In genomic region chr19:54137114-54137912, GRCh38 we compare ENCODE assay signal across 8 cellular contexts. TPM values are rescaled to one million over a fixed set of nuclear protein-coding genes. Genes with fewer than 3 reads are reported as not detected.
DNase-seq lines count a peak whose midpoint lies in the region; ATAC-seq, FAIRE-seq and TF ChIP-seq lines count a peak whose summit lies in the region.

TSS of gene CNOT3 (plus strand) at chr19:54137762. CDS start at chr19:54142979, 5,217 bp downstream.

- H3K27me3 Mint-ChIP-seq in activated CD8-positive, alpha-beta memory T cell treated with anti-CD3 and anti-CD28 coated beads, Interleukin-2, amount 10 ng/mL, durations not matched to agents 7 days and 5 days = no peaks in the 10 kb centered on the region
- peaks cover 2% of the 10 kb centered on the region for H3K27me3 Mint-ChIP-seq in memory B cell

- peaks cover 2% of the 10 kb centered on the region for H3K36me3 Mint-ChIP-seq in activated CD8-positive, alpha-beta memory T cell treated with anti-CD3 and anti-CD28 coated beads, Interleukin-2, amount 10 ng/mL, durations not matched to agents 7 days and 5 days
- H3K36me3 Mint-ChIP-seq in memory B cell = peaks cover 6% of the 10 kb centered on the region

- H2BK15ac ChIP-seq in H1 (ENCODE audit: low read length) = no peak within 1 kb of the TSS

- TF ChIP-seq POLR2A in H1 (IDR thresholded peaks at IDR 0.05; ENCODE audit: control extremely low read depth in 1 of 2, low read depth in 2 of 2, low read length in 2 of 2) = peak; percentile 89

- peak; percentile 100 for DNase-seq in COR-L47 (lab: John Stamatoyannopoulos, UW)
- DNase-seq in HUDEP-2 (lab: John Stamatoyannopoulos, UW; ENCODE audit: unreplicated experiment in 76 of 76) = peak; percentile 55 to 100 (median 100)
- peak; percentile 98 for DNase-seq in NT2/D1 (ENCODE audit: low read depth, low spot score)
- peak; percentile 100 for DNase-seq in activated CD8-positive, alpha-beta memory T cell treated with anti-CD3 and anti-CD28 coated beads, Interleukin-2, amount 10 ng/mL, durations not matched to agents 7 days and 5 days
- DNase-seq in H1 (ENCODE audit: low read depth in 1 of 2, low spot score in 2 of 2) = peak; percentile 95 to 100
- peak; percentile 91 to 97 for DNase-seq in memory B cell (ENCODE audit: low spot score in 2 of 2)
- DNase-seq in stimulated activated CD8-positive, alpha-beta memory T cell treated with anti-CD3 and anti-CD28 coated beads, Interleukin-12 subunit alpha, Interleukin-12 subunit beta, amount 100 ng/mL, for 24 hours (ENCODE audit: extremely low read depth) = peak; percentile 98

- no peak within 1 kb of the TSS for H2AK5ac ChIP-seq in H1 (ENCODE audit: low read depth, low read length)

- no peak within 1 kb of the TSS for H3K4ac ChIP-seq in H1 (replicated peaks; ENCODE audit: insufficient read length, low read depth, low read length)

- no peak for TF ChIP-seq EP300 in H1 (IDR thresholded peaks at IDR 0.05; ENCODE audit: borderline replicate concordance in 1 of 2, low read depth in 2 of 2, low read length in 2 of 2)

- peak within 1 kb of the TSS; percentile 85 to 99 for H3K4me2 ChIP-seq in H1 (ENCODE audit: insufficient read depth in 1 of 2, low read depth in 2 of 2, low read length in 2 of 2)

- H3K9me3 ChIP-seq in NT2/D1 (ENCODE audit: insufficient read depth, low read length) (peaks cover 7% of the 10 kb centered on the region; the same call in 1 of the 2 replicates), H1 (ENCODE audit: insufficient read depth in 2 of 2, low read depth in 1 of 2, low read length in 1 of 2) (peaks cover 3 to 10% of the 10 kb centered on the region in 2 experiments; a peak in 3 of 4 replicates)

- peak within 1 kb of the TSS; percentile 89; the same call in 1 of the 2 replicates for H2BK5ac ChIP-seq in H1 (ENCODE audit: low read depth, low read length)

- no peak for TF ChIP-seq CTCF in H1 (IDR thresholded peaks at IDR 0.05; ENCODE audit: control extremely low read depth in 1 of 3, insufficient read depth in 1 of 3, low read depth in 1 of 3, low read length in 3 of 3)

- H3K27me3 ChIP-seq in NT2/D1 (ENCODE audit: insufficient read depth, insufficient read length) = no peaks in the 10 kb centered on the region
- H3K27me3 ChIP-seq in H1 (replicated peaks in 1 of 4; ENCODE audit: control insufficient read depth in 3 of 4, extremely low read depth in 1 of 4, insufficient read depth in 3 of 4, low read length in 3 of 4) = no peaks in the 10 kb centered on the region

- H2BK12ac ChIP-seq in H1 (ENCODE audit: low read depth, low read length) = no peak within 1 kb of the TSS

- peaks cover 21 to 33% of the 10 kb centered on the region in 2 experiments for H4K20me1 ChIP-seq in H1 (replicated peaks in 1 of 2; ENCODE audit: control insufficient read depth in 1 of 2, insufficient read depth in 2 of 2, low read length in 2 of 2)

- no peak within 1 kb of the TSS for H2BK120ac ChIP-seq in H1 (replicated peaks; ENCODE audit: low read depth, low read length)

- H3K36me3 ChIP-seq in NT2/D1 (ENCODE audit: insufficient read depth, insufficient read length, low read length) (peaks cover 44% of the 10 kb centered on the region), H1 (ENCODE audit: control insufficient read depth in 2 of 4, insufficient read depth in 4 of 4, low read length in 3 of 4) (peaks cover 0 to 8% (median 6%) of the 10 kb centered on the region in 4 experiments; a peak in 3 of 8 replicates)

- H3K4me3 ChIP-seq in NT2/D1 (ENCODE audit: insufficient read length, low read depth) = peak within 1 kb of the TSS; percentile 66
- peak within 1 kb of the TSS; percentile 68 to 84 (median 84) for H3K4me3 ChIP-seq in H1 (ENCODE audit: extremely low read depth in 1 of 4, insufficient read depth in 2 of 4, low read depth in 3 of 4, low read length in 4 of 4)

- peak within 1 kb of the TSS; percentile 53 for H2AFZ ChIP-seq in H1 (ENCODE audit: low read length)

- H3K27ac ChIP-seq in H1 (ENCODE audit: low read depth, low read length) = peak within 1 kb of the TSS; percentile 90

- FAIRE-seq in H1 (lab: Jason Lieb, UNC) = no peak

- H3K4me1 Mint-ChIP-seq in activated CD8-positive, alpha-beta memory T cell treated with anti-CD3 and anti-CD28 coated beads, Interleukin-2, amount 10 ng/mL, durations not matched to agents 7 days and 5 days = peaks cover 41% of the 10 kb centered on the region
- H3K4me1 Mint-ChIP-seq in memory B cell = peaks cover 29% of the 10 kb centered on the region

- H4K5ac ChIP-seq in H1 (ENCODE audit: insufficient read length, low read depth, low read length) = no peak within 1 kb of the TSS

- H3K4me3 Mint-ChIP-seq in activated CD8-positive, alpha-beta memory T cell treated with anti-CD3 and anti-CD28 coated beads, Interleukin-2, amount 10 ng/mL, durations not matched to agents 7 days and 5 days = peak within 1 kb of the TSS; percentile 80
- H3K4me3 Mint-ChIP-seq in memory B cell = peak within 1 kb of the TSS; percentile 84

- no peak within 1 kb of the TSS for H3K14ac ChIP-seq in H1 (ENCODE audit: insufficient read length)

- peaks cover 17% of the 10 kb centered on the region for H3K23me2 ChIP-seq in H1 (ENCODE audit: low read depth, low read length)

- peaks cover 19% of the 10 kb centered on the region for H3K79me1 ChIP-seq in H1 (ENCODE audit: low read depth, low read length)

- no peak for TF ChIP-seq RAD21 in H1 (IDR thresholded peaks at IDR 0.05 in 1 of 2, conservative IDR thresholded peaks at IDR 0.05 in 1 of 2; ENCODE audit: low read depth in 2 of 2, low read length in 2 of 2)

- peak within 1 kb of the TSS; percentile 66 for H3K56ac ChIP-seq in H1 (replicated peaks; ENCODE audit: insufficient read length, low read depth, low read length)

- H4K91ac ChIP-seq in H1 (replicated peaks; ENCODE audit: insufficient read length, low read length) = no peak within 1 kb of the TSS

- 1% methylated on average over 39 of the region's 63 CpGs; no CpG with 5 or more reads in 1 of the 2 experiments for WGBS in H1 (ENCODE audit: extremely low coverage in 1 of 2, insufficient coverage in 1 of 2, insufficient read length in 1 of 2, insufficient replicate concordance in 2 of 2, low coverage in 1 of 2, low lambda C conversion rate in 2 of 2, missing lambda C conversion rate in 1 of 2), 2 experiments

- H3K9ac ChIP-seq in NT2/D1 (ENCODE audit: insufficient read length, low read depth) (peak within 1 kb of the TSS; percentile 84), H1 (replicated peaks in 1 of 4; ENCODE audit: extremely low read depth in 1 of 4, low read depth in 3 of 4, low read length in 3 of 4) (peak within 1 kb of the TSS; percentile 63 to 93 (median 86))

- CTCF ChIA-PET in activated CD8-positive, alpha-beta memory T cell treated with anti-CD3 and anti-CD28 coated beads, Interleukin-2, amount 10 ng/mL, durations not matched to agents 7 days and 5 days (lab: Charles Lee) = interaction anchor here (0.6 to 3.0 kb wide), 12 partner anchors 12 to 285 kb away, joined by 3 to 17 read pairs (median 4); partner anchors contain the start of genes LENG1, MBOAT7, NDUFA3 and PRPF31
- CTCF ChIA-PET in H1 (lab: Charles Lee; ENCODE audit: partially characterized antibody) = interaction anchor here (0.6 to 2.8 kb wide), 6 partner anchors 18 to 317 kb away, joined by 3 to 8 read pairs (median 3); no protein-coding TSS in a partner anchor

- H3K18ac ChIP-seq in H1 (ENCODE audit: extremely low read depth, low read length) = peak within 1 kb of the TSS; percentile 24; the same call in 1 of the 2 replicates

- H3K9me3 Mint-ChIP-seq in activated CD8-positive, alpha-beta memory T cell treated with anti-CD3 and anti-CD28 coated beads, Interleukin-2, amount 10 ng/mL, durations not matched to agents 7 days and 5 days (ENCODE audit: low read depth) = no peaks in the 10 kb centered on the region
- no peaks in the 10 kb centered on the region for H3K9me3 Mint-ChIP-seq in memory B cell

- peak within 1 kb of the TSS; percentile 90 for H3K27ac Mint-ChIP-seq in activated CD8-positive, alpha-beta memory T cell treated with anti-CD3 and anti-CD28 coated beads, Interleukin-2, amount 10 ng/mL, durations not matched to agents 7 days and 5 days
- H3K27ac Mint-ChIP-seq in memory B cell = peak within 1 kb of the TSS; percentile 95

- H3K23ac ChIP-seq in H1 (ENCODE audit: insufficient read length) = no peak within 1 kb of the TSS

- H2BK20ac ChIP-seq in H1 (ENCODE audit: low read length) = no peak within 1 kb of the TSS

- H3K4me1 ChIP-seq in NT2/D1 (ENCODE audit: insufficient read depth, insufficient read length) (peaks cover 14% of the 10 kb centered on the region), H1 (replicated peaks in 1 of 4; ENCODE audit: control insufficient read depth in 3 of 4, insufficient read depth in 4 of 4, low read length in 3 of 4) (peaks cover 0 to 26% (median 7%) of the 10 kb centered on the region in 4 experiments; a peak in 5 of 7 replicates)

- ATAC-seq in GM21381 (IDR thresholded peaks at IDR 0.05; ENCODE audit: unreplicated experiment) (peak; percentile 80), memory B cell (ENCODE audit: low read depth) (peak; percentile 75)
- ATAC-seq in activated CD8-positive, alpha-beta memory T cell treated with anti-CD3 and anti-CD28 coated beads, Interleukin-2, amount 10 ng/mL, durations not matched to agents 7 days and 5 days = peak; percentile 87

- peak within 1 kb of the TSS; percentile 95; the same call in 1 of the 2 replicates for H4K8ac ChIP-seq in H1 (ENCODE audit: extremely low read depth, insufficient read depth, low read length)

- H3K79me2 ChIP-seq in H1 (ENCODE audit: control insufficient read depth in 1 of 2, insufficient read depth in 2 of 2, low read length in 2 of 2) = peaks cover 27 to 44% of the 10 kb centered on the region in 2 experiments

- POLR2A ChIA-PET in H1 (lab: Charles Lee; ENCODE audit: partially characterized antibody) = interaction anchor here (0.5 to 15.7 kb wide), 21 partner anchors 8 to 993 kb away, joined by 3 to 348 read pairs (median 5); partner anchors contain the start of genes LENG1, MBOAT7, MYADM and PRPF31

TF ChIP-seq in H1, 55 proteins besides CTCF, POLR2A, EP300 and RAD21 (continues in another document):
- no peak for TF ChIP-seq SIN3A (conservative IDR thresholded peaks at IDR 0.05 in 1 of 2, IDR thresholded peaks at IDR 0.05 in 1 of 2; ENCODE audit: low read depth in 1 of 2, low read length in 2 of 2)
- TF ChIP-seq JUN (IDR thresholded peaks at IDR 0.05; ENCODE audit: low read depth, low read length) = no peak
- peak; percentile 79; the same call in 1 of the 2 replicates for TF ChIP-seq TBP (IDR thresholded peaks at IDR 0.05; ENCODE audit: low read depth, low read length)

RNA-seq across cellular contexts. Expression of gene CNOT3, which starts in this region (rescaled TPM):
- 10 to 100 TPM; 67.5 to 83.1 TPM for total RNA-seq in activated CD8-positive, alpha-beta memory T cell treated with anti-CD3 and anti-CD28 coated beads, Interleukin-2, amount 10 ng/mL, durations not matched to agents 7 days and 5 days
- 82.9 and 86.4 TPM in 2 replicates for total RNA-seq in H1 (2021; fragmentation: NEBNext Ultra II Directional; extraction: Animal tissue kit (Norgen Biotek cat#: 25700))
- 21.2 and 44.0 TPM in 2 replicates for polyA plus RNA-seq in H1 (2011; rRNA removed)
- polyA plus RNA-seq in H1 (2011; cell fraction: cytosol; rRNA removed) = 21.1 TPM
- 40.7 TPM for polyA plus RNA-seq in H1 (2011; cell fraction: nucleus; rRNA removed)
- 58.4 to 80.0 TPM (median 76.9 TPM) in 4 replicates for polyA plus RNA-seq in H1 (2012, experiment 1 of 2)
- polyA plus RNA-seq in H1 (2012, experiment 2 of 2) = 81.1 TPM
- 59.8 TPM for polyA plus RNA-seq in H1 (2013, experiment 1 of 2)
- polyA plus RNA-seq in H1 (2013, experiment 2 of 2) = 58.6 TPM
- polyA minus RNA-seq in H1 (2011; rRNA and poly(A)+ RNA removed) = 17.1 and 29.0 TPM in 2 replicates
- polyA minus RNA-seq in H1 (2011; cell fraction: cytosol; rRNA and poly(A)+ RNA removed) = 47.1 TPM
- 17.9 TPM for polyA minus RNA-seq in H1 (2011; cell fraction: nucleus; rRNA and poly(A)+ RNA removed)

Comparison
In these comparisons a context has a peak if more than half of its experiments do, and no peak if none do; other contexts are left out.
1. Peak in every context shown above with its lines: DNase-seq, ATAC-seq, H3K4me3 ChIP-seq and H3K27ac ChIP-seq.